ENCODE assay signal across 2 cellular contexts in the genomic region with DNA sequence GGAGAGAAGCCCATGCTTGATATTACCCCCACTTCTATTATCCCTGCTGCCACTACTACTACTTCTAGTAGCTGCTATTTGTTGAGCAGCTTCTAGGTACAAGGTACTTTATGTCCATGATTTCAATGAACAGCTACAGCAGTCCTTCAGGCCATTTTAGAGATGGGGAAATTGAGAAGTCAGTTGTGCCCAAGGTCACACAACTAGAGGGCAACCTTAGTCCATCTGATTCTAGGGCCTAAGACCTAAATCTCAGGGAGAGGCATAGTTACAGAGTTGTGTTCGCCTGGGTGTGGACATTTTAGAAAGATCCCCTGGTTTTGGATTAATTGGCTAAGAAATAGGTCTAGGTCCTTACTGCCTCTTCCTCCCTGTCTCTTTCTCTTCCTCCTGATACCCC.
TF ChIP-seq lines count a peak whose summit lies in the region.

No MANE protein-coding gene starts in this region.

TF ChIP-seq in HepG2, 621 proteins besides CTCF, POLR2A, EP300 and RAD21:
- TF ChIP-seq ZNF629 (CRISPR knock-in tag; conservative IDR thresholded peaks at IDR 0.05) (peak; percentile 28; the same call in 1 of the 2 replicates), ZNF232 (CRISPR knock-in tag; IDR thresholded peaks at IDR 0.05; ENCODE audit: borderline replicate concordance) (no peak)
- TF ChIP-seq, protein P1, sequence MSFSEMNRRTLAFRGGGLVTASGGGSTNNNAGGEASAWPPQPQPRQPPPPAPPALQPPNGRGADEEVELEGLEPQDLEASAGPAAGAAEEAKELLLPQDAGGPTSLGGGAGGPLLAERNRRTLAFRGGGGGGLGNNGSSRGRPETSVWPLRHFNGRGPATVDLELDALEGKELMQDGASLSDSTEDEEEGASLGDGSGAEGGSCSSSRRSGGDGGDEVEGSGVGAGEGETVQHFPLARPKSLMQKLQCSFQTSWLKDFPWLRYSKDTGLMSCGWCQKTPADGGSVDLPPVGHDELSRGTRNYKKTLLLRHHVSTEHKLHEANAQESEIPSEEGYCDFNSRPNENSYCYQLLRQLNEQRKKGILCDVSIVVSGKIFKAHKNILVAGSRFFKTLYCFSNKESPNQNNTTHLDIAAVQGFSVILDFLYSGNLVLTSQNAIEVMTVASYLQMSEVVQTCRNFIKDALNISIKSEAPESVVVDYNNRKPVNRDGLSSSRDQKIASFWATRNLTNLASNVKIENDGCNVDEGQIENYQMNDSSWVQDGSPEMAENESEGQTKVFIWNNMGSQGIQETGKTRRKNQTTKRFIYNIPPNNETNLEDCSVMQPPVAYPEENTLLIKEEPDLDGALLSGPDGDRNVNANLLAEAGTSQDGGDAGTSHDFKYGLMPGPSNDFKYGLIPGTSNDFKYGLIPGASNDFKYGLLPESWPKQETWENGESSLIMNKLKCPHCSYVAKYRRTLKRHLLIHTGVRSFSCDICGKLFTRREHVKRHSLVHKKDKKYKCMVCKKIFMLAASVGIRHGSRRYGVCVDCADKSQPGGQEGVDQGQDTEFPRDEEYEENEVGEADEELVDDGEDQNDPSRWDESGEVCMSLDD (CRISPR knock-in tag; IDR thresholded peaks at IDR 0.05; ENCODE audit: borderline replicate concordance): no peak

TF ChIP-seq in GM12878, 131 proteins besides CTCF, POLR2A, EP300 and RAD21:
- TF ChIP-seq, protein P2, sequence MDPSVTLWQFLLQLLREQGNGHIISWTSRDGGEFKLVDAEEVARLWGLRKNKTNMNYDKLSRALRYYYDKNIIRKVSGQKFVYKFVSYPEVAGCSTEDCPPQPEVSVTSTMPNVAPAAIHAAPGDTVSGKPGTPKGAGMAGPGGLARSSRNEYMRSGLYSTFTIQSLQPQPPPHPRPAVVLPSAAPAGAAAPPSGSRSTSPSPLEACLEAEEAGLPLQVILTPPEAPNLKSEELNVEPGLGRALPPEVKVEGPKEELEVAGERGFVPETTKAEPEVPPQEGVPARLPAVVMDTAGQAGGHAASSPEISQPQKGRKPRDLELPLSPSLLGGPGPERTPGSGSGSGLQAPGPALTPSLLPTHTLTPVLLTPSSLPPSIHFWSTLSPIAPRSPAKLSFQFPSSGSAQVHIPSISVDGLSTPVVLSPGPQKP (IDR thresholded peaks at IDR 0.05; ENCODE audit: low read depth, low read length): no peak
